9 cellular contexts compared by ENCODE assay signal in genomic region chr3:10198761-10199688, GRCh38. TPM values are rescaled to one million over a fixed set of nuclear protein-coding genes. Genes with fewer than 3 reads are reported as not detected.
A peak's percentile ranks its signal among the peaks of the same experiment; 100 is the strongest.
DNase-seq lines count a peak whose midpoint lies in the region; ATAC-seq and TF ChIP-seq lines count a peak whose summit lies in the region.
"Had no signal": no experiment of that assay in that cellular context is flagged by ENCODE, and none has a peak within 500 bp of the region (broad histone marks: within the 10 kb centered on the region; RNA-seq: fewer than 3 reads in every experiment).

No MANE protein-coding gene starts in this region.

- no peaks in the 10 kb centered on the region for H3K9me3 ChIP-seq in gastroesophageal sphincter
- H3K9me3 ChIP-seq: SJSA1 had no signal

- H3K27me3 ChIP-seq in gastroesophageal sphincter, result no peaks in the 10 kb centered on the region
- H3K27me3 ChIP-seq: SJSA1 had no signal

- peaks cover under 1 to 40% (median 19%) of the 10 kb centered on the region in 3 donors for H3K4me1 ChIP-seq in gastroesophageal sphincter

- TF ChIP-seq EP300 in gastroesophageal sphincter (IDR thresholded peaks at IDR 0.05), result no peak

- ATAC-seq in GM21825 (IDR thresholded peaks at IDR 0.05; ENCODE audit: unreplicated experiment), result peak; percentile 72
- ATAC-seq in gastroesophageal sphincter, result peak; percentile 21

- WGBS in gastroesophageal sphincter (ENCODE audit: low coverage in 1 of 2), 2 donors, result 29 to 52% methylated on average over 4 to 6 of the region's 13 CpGs

- peaks cover 0 to 11% of the 10 kb centered on the region in 2 donors for H3K36me3 ChIP-seq in gastroesophageal sphincter

- TF ChIP-seq POLR2A in gastroesophageal sphincter (IDR thresholded peaks at IDR 0.05), result no peak

- H3K4me3 ChIP-seq in gastroesophageal sphincter, result no peak overlapping the region
- H3K4me3 ChIP-seq: SJSA1 had no signal

- DNase-seq in GM10266 (ENCODE audit: extremely low spot score), result peak; percentile 68
- DNase-seq in MV-4-11 (lab: John Stamatoyannopoulos, UW), result peak; percentile 29
- DNase-seq in activated T-cell treated with anti-CD3 and anti-CD28 coated beads for 4 hours, result peak; percentile 49
- peak; percentile 68 for DNase-seq in stimulated activated CD4-positive, alpha-beta T cell treated with anti-CD3 and anti-CD28 coated beads, Interleukin-4, amount 100 ng/mL, for 24 hours
- no peak for DNase-seq in D341Med (ENCODE audit: low spot score)
- DNase-seq in cerebellum (ENCODE audit: low spot score), result no peak

- TF ChIP-seq CTCF in GM10266 (IDR thresholded peaks at IDR 0.05; ENCODE audit: control insufficient read depth, insufficient read depth, low read depth, missing control alignments) (no peak), gastroesophageal sphincter (IDR thresholded peaks at IDR 0.05) (no peak)

- peak overlapping the region in 2 of 4 donors; percentile 8 to 28 for H3K27ac ChIP-seq in gastroesophageal sphincter
- H3K27ac ChIP-seq: SJSA1 had no signal

RNA-seq across cellular contexts. Expression of gene IRAK2, which starts 34.3 kb away (rescaled TPM):
- total RNA-seq in gastroesophageal sphincter (1 to 10 TPM; 2.2 to 4.4 (median 3.3) TPM), cerebellum (1.5 TPM)

RNA-seq across cellular contexts. Expression of gene TATDN2, which starts 49.2 kb away (rescaled TPM):
- total RNA-seq in gastroesophageal sphincter, result 10 to 100 TPM in 3 of 4 donors, 1 to 10 TPM in 1; 10.0 to 28.4 (median 22.6) TPM
- total RNA-seq in cerebellum, result 21.2 TPM

RNA-seq across cellular contexts. Expression of gene VHL, which starts 57.4 kb away (rescaled TPM):
- total RNA-seq in gastroesophageal sphincter (10 to 100 TPM; 24.5 to 31.9 (median 27.7) TPM), cerebellum (80.1 TPM)

Comparison
In these comparisons a context has a peak if more than half of its experiments do, and no peak if none do; other contexts are left out.
1. DNase-seq: peak in GM10266 (single experiment), MV-4-11 (single experiment), activated T-cell treated with anti-CD3 and anti-CD28 coated beads for 4 hours (single experiment) and stimulated activated CD4-positive, alpha-beta T cell treated with anti-CD3 and anti-CD28 coated beads, Interleukin-4, amount 100 ng/mL, for 24 hours (single experiment); none in D341Med (single experiment) and cerebellum (single experiment).